In genomic region chr4:169757575-169758184, GRCh38 we compare ENCODE assay signal across 1 cellular context.
TF ChIP-seq lines count a peak whose summit lies in the region.

Gene HPF1 (minus strand): TSS chr4:169757944. CDS start chr4:169757877, 67 bp downstream.

TF ChIP-seq in K562, 482 proteins besides CTCF, POLR2A, EP300 and RAD21 (continued from another document and continues in another):
- TF ChIP-seq, protein P1, sequence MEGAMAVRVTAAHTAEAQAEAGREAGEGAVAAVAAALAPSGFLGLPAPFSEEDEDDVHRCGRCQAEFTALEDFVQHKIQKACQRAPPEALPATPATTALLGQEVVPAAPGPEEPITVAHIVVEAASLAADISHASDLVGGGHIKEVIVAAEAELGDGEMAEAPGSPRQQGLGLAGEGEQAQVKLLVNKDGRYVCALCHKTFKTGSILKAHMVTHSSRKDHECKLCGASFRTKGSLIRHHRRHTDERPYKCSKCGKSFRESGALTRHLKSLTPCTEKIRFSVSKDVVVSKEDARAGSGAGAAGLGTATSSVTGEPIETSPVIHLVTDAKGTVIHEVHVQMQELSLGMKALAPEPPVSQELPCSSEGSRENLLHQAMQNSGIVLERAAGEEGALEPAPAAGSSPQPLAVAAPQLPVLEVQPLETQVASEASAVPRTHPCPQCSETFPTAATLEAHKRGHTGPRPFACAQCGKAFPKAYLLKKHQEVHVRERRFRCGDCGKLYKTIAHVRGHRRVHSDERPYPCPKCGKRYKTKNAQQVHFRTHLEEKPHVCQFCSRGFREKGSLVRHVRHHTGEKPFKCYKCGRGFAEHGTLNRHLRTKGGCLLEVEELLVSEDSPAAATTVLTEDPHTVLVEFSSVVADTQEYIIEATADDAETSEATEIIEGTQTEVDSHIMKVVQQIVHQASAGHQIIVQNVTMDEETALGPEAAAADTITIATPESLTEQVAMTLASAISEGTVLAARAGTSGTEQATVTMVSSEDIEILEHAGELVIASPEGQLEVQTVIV (CRISPR knock-in tag; IDR thresholded peaks at IDR 0.05; ENCODE audit: borderline replicate concordance), result no peak
- TF ChIP-seq, protein P2, sequence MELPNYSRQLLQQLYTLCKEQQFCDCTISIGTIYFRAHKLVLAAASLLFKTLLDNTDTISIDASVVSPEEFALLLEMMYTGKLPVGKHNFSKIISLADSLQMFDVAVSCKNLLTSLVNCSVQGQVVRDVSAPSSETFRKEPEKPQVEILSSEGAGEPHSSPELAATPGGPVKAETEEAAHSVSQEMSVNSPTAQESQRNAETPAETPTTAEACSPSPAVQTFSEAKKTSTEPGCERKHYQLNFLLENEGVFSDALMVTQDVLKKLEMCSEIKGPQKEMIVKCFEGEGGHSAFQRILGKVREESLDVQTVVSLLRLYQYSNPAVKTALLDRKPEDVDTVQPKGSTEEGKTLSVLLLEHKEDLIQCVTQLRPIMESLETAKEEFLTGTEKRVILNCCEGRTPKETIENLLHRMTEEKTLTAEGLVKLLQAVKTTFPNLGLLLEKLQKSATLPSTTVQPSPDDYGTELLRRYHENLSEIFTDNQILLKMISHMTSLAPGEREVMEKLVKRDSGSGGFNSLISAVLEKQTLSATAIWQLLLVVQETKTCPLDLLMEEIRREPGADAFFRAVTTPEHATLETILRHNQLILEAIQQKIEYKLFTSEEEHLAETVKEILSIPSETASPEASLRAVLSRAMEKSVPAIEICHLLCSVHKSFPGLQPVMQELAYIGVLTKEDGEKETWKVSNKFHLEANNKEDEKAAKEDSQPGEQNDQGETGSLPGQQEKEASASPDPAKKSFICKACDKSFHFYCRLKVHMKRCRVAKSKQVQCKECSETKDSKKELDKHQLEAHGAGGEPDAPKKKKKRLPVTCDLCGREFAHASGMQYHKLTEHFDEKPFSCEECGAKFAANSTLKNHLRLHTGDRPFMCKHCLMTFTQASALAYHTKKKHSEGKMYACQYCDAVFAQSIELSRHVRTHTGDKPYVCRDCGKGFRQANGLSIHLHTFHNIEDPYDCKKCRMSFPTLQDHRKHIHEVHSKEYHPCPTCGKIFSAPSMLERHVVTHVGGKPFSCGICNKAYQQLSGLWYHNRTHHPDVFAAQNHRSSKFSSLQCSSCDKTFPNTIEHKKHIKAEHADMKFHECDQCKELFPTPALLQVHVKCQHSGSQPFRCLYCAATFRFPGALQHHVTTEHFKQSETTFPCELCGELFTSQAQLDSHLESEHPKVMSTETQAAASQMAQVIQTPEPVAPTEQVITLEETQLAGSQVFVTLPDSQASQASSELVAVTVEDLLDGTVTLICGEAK (IDR thresholded peaks at IDR 0.05), result peak; percentile 90
- TF ChIP-seq, protein P2 (CRISPR knock-in tag; IDR thresholded peaks at IDR 0.05), result no peak
- TF ChIP-seq HLTF (IDR thresholded peaks at IDR 0.05) (no peak), PTBP1 (IDR thresholded peaks at IDR 0.05; ENCODE audit: low read depth, low read length) (no peak), ZNF197 (CRISPR knock-in tag; IDR thresholded peaks at IDR 0.05; ENCODE audit: low read depth) (no peak), ZC3H11A (IDR thresholded peaks at IDR 0.05; ENCODE audit: low read depth, low read length) (no peak), FUS (optimal IDR thresholded peaks at IDR 0.05; ENCODE audit: low read depth, low read length) (no peak), ZBTB17 (CRISPR knock-in tag; IDR thresholded peaks at IDR 0.05) (no peak), CHD4 (IDR thresholded peaks at IDR 0.05; ENCODE audit: insufficient read depth, insufficient replicate concordance, low read depth, low read length, poor library complexity, severe bottlenecking) (no peak), CGGBP1 (CRISPR knock-in tag; IDR thresholded peaks at IDR 0.05) (no peak), KDM4B (IDR thresholded peaks at IDR 0.05; ENCODE audit: borderline replicate concordance in 2 of 2, low read depth in 1 of 2) (peak in 1 of 2 experiments; percentile 83; a peak in 2 of 4 replicates), RFX7 (CRISPR knock-in tag; IDR thresholded peaks at IDR 0.05) (no peak), CTBP1 (IDR thresholded peaks at IDR 0.05; ENCODE audit: borderline replicate concordance) (peak; percentile 60; the same call in 1 of the 2 replicates), PRMT5 (CRISPR knock-in tag; IDR thresholded peaks at IDR 0.05) (no peak), MAFG (tag; conservative IDR thresholded peaks at IDR 0.05) (no peak), NFXL1 (CRISPR knock-in tag; IDR thresholded peaks at IDR 0.05) (no peak), RBM14 (IDR thresholded peaks at IDR 0.05; ENCODE audit: borderline replicate concordance, insufficient read depth, low read depth, low read length) (no peak), TCF3 (CRISPR knock-in tag; IDR thresholded peaks at IDR 0.05) (peak; percentile 22; the same call in 1 of the 2 replicates), ZNF316 (IDR thresholded peaks at IDR 0.05) (peak; percentile 20; the same call in 1 of the 2 replicates), EWSR1 (IDR thresholded peaks at IDR 0.05; ENCODE audit: borderline replicate concordance, low read depth, partially characterized antibody) (no peak), ZNF398 (CRISPR knock-in tag; IDR thresholded peaks at IDR 0.05) (no peak), MTA3 (IDR thresholded peaks at IDR 0.05; ENCODE audit: borderline replicate concordance) (0 out of 2 replicates have a peak, but pooled peaks have one; percentile 37), HNRNPK (IDR thresholded peaks at IDR 0.05; ENCODE audit: low read depth, low read length, poor library complexity, severe bottlenecking) (no peak), CEBPG (CRISPR knock-in tag; IDR thresholded peaks at IDR 0.05) (no peak), CEBPG (tag; conservative IDR thresholded peaks at IDR 0.05 in 1 of 2, IDR thresholded peaks at IDR 0.05 in 1 of 2) (no peak), MAFK (IDR thresholded peaks at IDR 0.05; ENCODE audit: low read length) (peak; percentile 42; the same call in 1 of the 2 replicates), FOXM1 (IDR thresholded peaks at IDR 0.05; ENCODE audit: low read depth) (no peak), FOXM1 (CRISPR knock-in tag; IDR thresholded peaks at IDR 0.05; ENCODE audit: low read depth) (no peak), BCOR (IDR thresholded peaks at IDR 0.05) (0 out of 2 replicates have a peak, but pooled peaks have one; percentile 22), NR2C1 (IDR thresholded peaks at IDR 0.05) (peak; percentile 96), NR2C1 (tag; IDR thresholded peaks at IDR 0.05) (peak; percentile 96), ZNF707 (CRISPR knock-in tag; conservative IDR thresholded peaks at IDR 0.05) (no peak), TRIM24 (IDR thresholded peaks at IDR 0.05) (no peak), ZNF57 (CRISPR knock-in tag; IDR thresholded peaks at IDR 0.05) (no peak), CBFB (CRISPR knock-in tag; IDR thresholded peaks at IDR 0.05) (peak; percentile 84; the same call in 1 of the 2 replicates), HDAC1 (IDR thresholded peaks at IDR 0.05) (peak in 1 of 2 experiments; percentile 58; a peak in 2 of 4 replicates), FOS (IDR thresholded peaks at IDR 0.05; ENCODE audit: extremely low read depth, insufficient read length) (no peak), KAT8 (IDR thresholded peaks at IDR 0.05; ENCODE audit: low read depth) (no peak), ZNF146 (CRISPR knock-in tag; IDR thresholded peaks at IDR 0.05; ENCODE audit: unreplicated experiment) (no peak), ELF1 (tag; IDR thresholded peaks at IDR 0.05) (peak; percentile 91)
- TF ChIP-seq, protein P3, sequence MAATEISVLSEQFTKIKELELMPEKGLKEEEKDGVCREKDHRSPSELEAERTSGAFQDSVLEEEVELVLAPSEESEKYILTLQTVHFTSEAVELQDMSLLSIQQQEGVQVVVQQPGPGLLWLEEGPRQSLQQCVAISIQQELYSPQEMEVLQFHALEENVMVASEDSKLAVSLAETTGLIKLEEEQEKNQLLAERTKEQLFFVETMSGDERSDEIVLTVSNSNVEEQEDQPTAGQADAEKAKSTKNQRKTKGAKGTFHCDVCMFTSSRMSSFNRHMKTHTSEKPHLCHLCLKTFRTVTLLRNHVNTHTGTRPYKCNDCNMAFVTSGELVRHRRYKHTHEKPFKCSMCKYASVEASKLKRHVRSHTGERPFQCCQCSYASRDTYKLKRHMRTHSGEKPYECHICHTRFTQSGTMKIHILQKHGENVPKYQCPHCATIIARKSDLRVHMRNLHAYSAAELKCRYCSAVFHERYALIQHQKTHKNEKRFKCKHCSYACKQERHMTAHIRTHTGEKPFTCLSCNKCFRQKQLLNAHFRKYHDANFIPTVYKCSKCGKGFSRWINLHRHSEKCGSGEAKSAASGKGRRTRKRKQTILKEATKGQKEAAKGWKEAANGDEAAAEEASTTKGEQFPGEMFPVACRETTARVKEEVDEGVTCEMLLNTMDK (IDR thresholded peaks at IDR 0.05; ENCODE audit: borderline replicate concordance, insufficient read depth, low read depth, low read length, poor library complexity, severe bottlenecking), result no peak
- TF ChIP-seq, protein P4, sequence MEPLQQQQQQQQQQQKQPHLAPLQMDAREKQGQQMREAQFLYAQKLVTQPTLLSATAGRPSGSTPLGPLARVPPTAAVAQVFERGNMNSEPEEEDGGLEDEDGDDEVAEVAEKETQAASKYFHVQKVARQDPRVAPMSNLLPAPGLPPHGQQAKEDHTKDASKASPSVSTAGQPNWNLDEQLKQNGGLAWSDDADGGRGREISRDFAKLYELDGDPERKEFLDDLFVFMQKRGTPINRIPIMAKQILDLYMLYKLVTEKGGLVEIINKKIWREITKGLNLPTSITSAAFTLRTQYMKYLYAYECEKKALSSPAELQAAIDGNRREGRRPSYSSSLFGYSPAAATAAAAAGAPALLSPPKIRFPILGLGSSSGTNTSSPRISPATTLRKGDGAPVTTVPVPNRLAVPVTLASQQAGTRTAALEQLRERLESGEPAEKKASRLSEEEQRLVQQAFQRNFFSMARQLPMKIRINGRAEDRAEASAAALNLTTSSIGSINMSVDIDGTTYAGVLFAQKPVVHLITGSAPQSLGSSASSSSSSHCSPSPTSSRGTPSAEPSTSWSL (CRISPR knock-in tag; IDR thresholded peaks at IDR 0.05; ENCODE audit: borderline replicate concordance), result no peak
- TF ChIP-seq, protein P5, sequence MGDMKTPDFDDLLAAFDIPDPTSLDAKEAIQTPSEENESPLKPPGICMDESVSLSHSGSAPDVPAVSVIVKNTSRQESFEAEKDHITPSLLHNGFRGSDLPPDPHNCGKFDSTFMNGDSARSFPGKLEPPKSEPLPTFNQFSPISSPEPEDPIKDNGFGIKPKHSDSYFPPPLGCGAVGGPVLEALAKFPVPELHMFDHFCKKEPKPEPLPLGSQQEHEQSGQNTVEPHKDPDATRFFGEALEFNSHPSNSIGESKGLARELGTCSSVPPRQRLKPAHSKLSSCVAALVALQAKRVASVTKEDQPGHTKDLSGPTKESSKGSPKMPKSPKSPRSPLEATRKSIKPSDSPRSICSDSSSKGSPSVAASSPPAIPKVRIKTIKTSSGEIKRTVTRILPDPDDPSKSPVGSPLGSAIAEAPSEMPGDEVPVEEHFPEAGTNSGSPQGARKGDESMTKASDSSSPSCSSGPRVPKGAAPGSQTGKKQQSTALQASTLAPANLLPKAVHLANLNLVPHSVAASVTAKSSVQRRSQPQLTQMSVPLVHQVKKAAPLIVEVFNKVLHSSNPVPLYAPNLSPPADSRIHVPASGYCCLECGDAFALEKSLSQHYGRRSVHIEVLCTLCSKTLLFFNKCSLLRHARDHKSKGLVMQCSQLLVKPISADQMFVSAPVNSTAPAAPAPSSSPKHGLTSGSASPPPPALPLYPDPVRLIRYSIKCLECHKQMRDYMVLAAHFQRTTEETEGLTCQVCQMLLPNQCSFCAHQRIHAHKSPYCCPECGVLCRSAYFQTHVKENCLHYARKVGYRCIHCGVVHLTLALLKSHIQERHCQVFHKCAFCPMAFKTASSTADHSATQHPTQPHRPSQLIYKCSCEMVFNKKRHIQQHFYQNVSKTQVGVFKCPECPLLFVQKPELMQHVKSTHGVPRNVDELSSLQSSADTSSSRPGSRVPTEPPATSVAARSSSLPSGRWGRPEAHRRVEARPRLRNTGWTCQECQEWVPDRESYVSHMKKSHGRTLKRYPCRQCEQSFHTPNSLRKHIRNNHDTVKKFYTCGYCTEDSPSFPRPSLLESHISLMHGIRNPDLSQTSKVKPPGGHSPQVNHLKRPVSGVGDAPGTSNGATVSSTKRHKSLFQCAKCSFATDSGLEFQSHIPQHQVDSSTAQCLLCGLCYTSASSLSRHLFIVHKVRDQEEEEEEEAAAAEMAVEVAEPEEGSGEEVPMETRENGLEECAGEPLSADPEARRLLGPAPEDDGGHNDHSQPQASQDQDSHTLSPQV (IDR thresholded peaks at IDR 0.05), result no peak
